In the genomic region with DNA sequence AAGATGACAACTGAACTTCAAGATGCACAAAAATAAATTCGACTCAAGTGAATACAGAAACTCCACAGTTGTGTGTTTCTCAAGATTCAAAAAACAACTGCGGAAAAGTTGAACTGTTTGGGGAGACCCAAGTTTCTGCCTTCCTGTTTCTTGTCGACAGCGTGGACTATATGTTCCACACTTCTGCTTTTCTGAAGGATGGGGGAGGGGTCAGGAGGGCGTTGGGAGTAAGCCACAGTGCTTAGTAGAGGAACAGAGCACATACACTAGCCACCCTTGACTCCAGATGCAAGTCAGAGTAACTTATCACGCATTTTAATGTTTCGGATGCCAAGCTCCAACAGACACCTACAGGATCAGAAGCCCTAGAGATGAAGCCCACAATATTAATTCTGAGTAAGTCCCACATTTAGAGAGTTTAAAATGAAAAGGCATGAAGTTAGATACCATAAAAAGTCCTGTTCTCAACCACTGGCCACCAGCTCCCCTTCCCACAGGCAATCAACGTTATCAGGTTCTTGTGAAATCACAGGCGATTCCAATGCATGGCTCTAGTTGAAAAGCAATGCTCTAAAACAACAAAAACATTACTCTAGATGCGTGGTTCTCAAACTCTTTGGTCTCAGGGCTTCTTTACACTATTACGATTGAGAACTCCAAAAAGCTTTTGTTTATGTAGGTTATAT, we compare ENCODE assay signal across 1 cellular context.
TF ChIP-seq lines count a peak whose summit lies in the region.

No MANE protein-coding gene starts in this region.

TF ChIP-seq in GM23338, 12 proteins besides CTCF, POLR2A, EP300 and RAD21 (continued from another document):
- TF ChIP-seq, protein P1, sequence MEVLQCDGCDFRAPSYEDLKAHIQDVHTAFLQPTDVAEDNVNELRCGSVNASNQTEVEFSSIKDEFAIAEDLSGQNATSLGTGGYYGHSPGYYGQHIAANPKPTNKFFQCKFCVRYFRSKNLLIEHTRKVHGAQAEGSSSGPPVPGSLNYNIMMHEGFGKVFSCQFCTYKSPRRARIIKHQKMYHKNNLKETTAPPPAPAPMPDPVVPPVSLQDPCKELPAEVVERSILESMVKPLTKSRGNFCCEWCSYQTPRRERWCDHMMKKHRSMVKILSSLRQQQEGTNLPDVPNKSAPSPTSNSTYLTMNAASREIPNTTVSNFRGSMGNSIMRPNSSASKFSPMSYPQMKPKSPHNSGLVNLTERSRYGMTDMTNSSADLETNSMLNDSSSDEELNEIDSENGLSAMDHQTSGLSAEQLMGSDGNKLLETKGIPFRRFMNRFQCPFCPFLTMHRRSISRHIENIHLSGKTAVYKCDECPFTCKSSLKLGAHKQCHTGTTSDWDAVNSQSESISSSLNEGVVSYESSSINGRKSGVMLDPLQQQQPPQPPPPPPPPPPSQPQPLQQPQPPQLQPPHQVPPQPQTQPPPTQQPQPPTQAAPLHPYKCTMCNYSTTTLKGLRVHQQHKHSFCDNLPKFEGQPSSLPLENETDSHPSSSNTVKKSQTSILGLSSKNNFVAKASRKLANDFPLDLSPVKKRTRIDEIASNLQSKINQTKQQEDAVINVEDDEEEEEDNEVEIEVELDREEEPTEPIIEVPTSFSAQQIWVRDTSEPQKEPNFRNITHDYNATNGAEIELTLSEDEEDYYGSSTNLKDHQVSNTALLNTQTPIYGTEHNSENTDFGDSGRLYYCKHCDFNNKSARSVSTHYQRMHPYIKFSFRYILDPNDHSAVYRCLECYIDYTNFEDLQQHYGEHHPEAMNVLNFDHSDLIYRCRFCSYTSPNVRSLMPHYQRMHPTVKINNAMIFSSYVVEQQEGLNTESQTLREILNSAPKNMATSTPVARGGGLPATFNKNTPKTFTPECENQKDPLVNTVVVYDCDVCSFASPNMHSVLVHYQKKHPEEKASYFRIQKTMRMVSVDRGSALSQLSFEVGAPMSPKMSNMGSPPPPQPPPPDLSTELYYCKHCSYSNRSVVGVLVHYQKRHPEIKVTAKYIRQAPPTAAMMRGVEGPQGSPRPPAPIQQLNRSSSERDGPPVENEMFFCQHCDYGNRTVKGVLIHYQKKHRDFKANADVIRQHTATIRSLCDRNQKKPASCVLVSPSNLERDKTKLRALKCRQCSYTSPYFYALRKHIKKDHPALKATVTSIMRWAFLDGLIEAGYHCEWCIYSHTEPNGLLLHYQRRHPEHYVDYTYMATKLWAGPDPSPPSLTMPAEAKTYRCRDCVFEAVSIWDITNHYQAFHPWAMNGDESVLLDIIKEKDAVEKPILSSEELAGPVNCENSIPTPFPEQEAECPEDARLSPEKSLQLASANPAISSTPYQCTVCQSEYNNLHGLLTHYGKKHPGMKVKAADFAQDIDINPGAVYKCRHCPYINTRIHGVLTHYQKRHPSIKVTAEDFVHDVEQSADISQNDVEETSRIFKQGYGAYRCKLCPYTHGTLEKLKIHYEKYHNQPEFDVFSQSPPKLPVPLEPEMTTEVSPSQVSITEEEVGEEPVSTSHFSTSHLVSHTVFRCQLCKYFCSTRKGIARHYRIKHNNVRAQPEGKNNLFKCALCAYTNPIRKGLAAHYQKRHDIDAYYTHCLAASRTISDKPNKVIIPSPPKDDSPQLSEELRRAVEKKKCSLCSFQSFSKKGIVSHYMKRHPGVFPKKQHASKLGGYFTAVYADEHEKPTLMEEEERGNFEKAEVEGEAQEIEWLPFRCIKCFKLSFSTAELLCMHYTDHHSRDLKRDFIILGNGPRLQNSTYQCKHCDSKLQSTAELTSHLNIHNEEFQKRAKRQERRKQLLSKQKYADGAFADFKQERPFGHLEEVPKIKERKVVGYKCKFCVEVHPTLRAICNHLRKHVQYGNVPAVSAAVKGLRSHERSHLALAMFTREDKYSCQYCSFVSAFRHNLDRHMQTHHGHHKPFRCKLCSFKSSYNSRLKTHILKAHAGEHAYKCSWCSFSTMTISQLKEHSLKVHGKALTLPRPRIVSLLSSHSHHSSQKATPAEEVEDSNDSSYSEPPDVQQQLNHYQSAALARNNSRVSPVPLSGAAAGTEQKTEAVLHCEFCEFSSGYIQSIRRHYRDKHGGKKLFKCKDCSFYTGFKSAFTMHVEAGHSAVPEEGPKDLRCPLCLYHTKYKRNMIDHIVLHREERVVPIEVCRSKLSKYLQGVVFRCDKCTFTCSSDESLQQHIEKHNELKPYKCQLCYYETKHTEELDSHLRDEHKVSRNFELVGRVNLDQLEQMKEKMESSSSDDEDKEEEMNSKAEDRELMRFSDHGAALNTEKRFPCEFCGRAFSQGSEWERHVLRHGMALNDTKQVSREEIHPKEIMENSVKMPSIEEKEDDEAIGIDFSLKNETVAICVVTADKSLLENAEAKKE (CRISPR knock-in tag; IDR thresholded peaks at IDR 0.05) = no peak
- no peak for TF ChIP-seq EZH2 (IDR thresholded peaks at IDR 0.05; ENCODE audit: low read depth, unreplicated experiment)
- TF ChIP-seq, protein P2, sequence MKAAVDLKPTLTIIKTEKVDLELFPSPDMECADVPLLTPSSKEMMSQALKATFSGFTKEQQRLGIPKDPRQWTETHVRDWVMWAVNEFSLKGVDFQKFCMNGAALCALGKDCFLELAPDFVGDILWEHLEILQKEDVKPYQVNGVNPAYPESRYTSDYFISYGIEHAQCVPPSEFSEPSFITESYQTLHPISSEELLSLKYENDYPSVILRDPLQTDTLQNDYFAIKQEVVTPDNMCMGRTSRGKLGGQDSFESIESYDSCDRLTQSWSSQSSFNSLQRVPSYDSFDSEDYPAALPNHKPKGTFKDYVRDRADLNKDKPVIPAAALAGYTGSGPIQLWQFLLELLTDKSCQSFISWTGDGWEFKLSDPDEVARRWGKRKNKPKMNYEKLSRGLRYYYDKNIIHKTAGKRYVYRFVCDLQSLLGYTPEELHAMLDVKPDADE (IDR thresholded peaks at IDR 0.05) = no peak
- no peak for TF ChIP-seq STAT1 (IDR thresholded peaks at IDR 0.05; ENCODE audit: unreplicated experiment)
- no peak for TF ChIP-seq POLR2AphosphoS5 (IDR thresholded peaks at IDR 0.05; ENCODE audit: low read depth)
